16 cellular contexts compared by ENCODE assay signal in genomic region chr15:91924842-91925495, GRCh38.
"Had no signal": no experiment of that assay in that cellular context is flagged by ENCODE, and none has a peak within 500 bp of the region (broad histone marks: within the 10 kb centered on the region; RNA-seq: fewer than 3 reads in every experiment).

No MANE protein-coding gene starts in this region.

- H3K27me3 ChIP-seq: brain microvascular endothelial cell, esophagus muscularis mucosa, neural progenitor cell, pancreas, tibial nerve had no signal

- DNase-seq: activated CD4-positive, alpha-beta T cell treated with anti-CD3 and anti-CD28 coated beads, Interleukin-2, amount 10 ng/mL, durations not matched to agents 7 days and 5 days; activated CD8-positive, alpha-beta memory T cell treated with anti-CD3 and anti-CD28 coated beads for 24 hours; activated naive CD4-positive, alpha-beta T cell treated with Interleukin-2 at 50 U/mL for 16 hours; anterior cingulate cortex; brain microvascular endothelial cell; kidney glomerular epithelial cell; lower lobe of right lung; pancreas; stimulated activated CD4-positive, alpha-beta T cell treated with anti-CD3 and anti-CD28 coated beads, Interleukin-15, amount 100 ng/mL, for 24 hours; stimulated activated CD4-positive, alpha-beta T cell treated with anti-CD3 and anti-CD28 coated beads, Interleukin-4, amount 100 ng/mL, for 1 hour; stimulated activated naive CD4-positive, alpha-beta T cell; substantia nigra had no signal

- H3K9me3 Mint-ChIP-seq: activated CD4-positive, alpha-beta T cell treated with anti-CD3 and anti-CD28 coated beads, Interleukin-2, amount 10 ng/mL, durations not matched to agents 7 days and 5 days; activated T-helper 1 cell treated with anti-CD3 and anti-CD28 coated beads, Interleukin-12 subunit alpha, Interleukin-12 subunit beta, Interleukin-2, Interleukin-4 antibody, amounts not matched to agents 30 ng/mL and 10 ng/mL and 1 ng/mL, durations not matched to agents 14 hours and 24 hours and 36 hours; neural progenitor cell had no signal

- H3K36me3 ChIP-seq: brain microvascular endothelial cell, esophagus muscularis mucosa, lower lobe of right lung, neural progenitor cell, pancreas, tibial nerve had no signal

- H3K27me3 Mint-ChIP-seq: activated CD4-positive, alpha-beta T cell treated with anti-CD3 and anti-CD28 coated beads, Interleukin-2, amount 10 ng/mL, durations not matched to agents 7 days and 5 days had no signal

- H3K4me3 Mint-ChIP-seq: activated CD4-positive, alpha-beta T cell treated with anti-CD3 and anti-CD28 coated beads, Interleukin-2, amount 10 ng/mL, durations not matched to agents 7 days and 5 days; activated T-helper 1 cell treated with anti-CD3 and anti-CD28 coated beads, Interleukin-12 subunit alpha, Interleukin-12 subunit beta, Interleukin-2, Interleukin-4 antibody, amounts not matched to agents 30 ng/mL and 10 ng/mL and 1 ng/mL, durations not matched to agents 14 hours and 24 hours and 36 hours; neural progenitor cell had no signal

- H3K4me3 ChIP-seq: esophagus muscularis mucosa, lower lobe of right lung, neural progenitor cell, pancreas, tibial nerve had no signal

- ATAC-seq: pancreas had no signal

- H3K27ac ChIP-seq: brain microvascular endothelial cell, lower lobe of right lung, neural progenitor cell, pancreas had no signal

- H3K36me3 Mint-ChIP-seq: neural progenitor cell had no signal

- H3K27ac Mint-ChIP-seq: activated CD4-positive, alpha-beta T cell treated with anti-CD3 and anti-CD28 coated beads, Interleukin-2, amount 10 ng/mL, durations not matched to agents 7 days and 5 days; activated T-helper 1 cell treated with anti-CD3 and anti-CD28 coated beads, Interleukin-12 subunit alpha, Interleukin-12 subunit beta, Interleukin-2, Interleukin-4 antibody, amounts not matched to agents 30 ng/mL and 10 ng/mL and 1 ng/mL, durations not matched to agents 14 hours and 24 hours and 36 hours; neural progenitor cell had no signal

- H3K9me3 ChIP-seq: esophagus muscularis mucosa, lower lobe of right lung, pancreas, tibial nerve had no signal
